ENCODE assay signal across 13 cellular contexts in the genomic region with DNA sequence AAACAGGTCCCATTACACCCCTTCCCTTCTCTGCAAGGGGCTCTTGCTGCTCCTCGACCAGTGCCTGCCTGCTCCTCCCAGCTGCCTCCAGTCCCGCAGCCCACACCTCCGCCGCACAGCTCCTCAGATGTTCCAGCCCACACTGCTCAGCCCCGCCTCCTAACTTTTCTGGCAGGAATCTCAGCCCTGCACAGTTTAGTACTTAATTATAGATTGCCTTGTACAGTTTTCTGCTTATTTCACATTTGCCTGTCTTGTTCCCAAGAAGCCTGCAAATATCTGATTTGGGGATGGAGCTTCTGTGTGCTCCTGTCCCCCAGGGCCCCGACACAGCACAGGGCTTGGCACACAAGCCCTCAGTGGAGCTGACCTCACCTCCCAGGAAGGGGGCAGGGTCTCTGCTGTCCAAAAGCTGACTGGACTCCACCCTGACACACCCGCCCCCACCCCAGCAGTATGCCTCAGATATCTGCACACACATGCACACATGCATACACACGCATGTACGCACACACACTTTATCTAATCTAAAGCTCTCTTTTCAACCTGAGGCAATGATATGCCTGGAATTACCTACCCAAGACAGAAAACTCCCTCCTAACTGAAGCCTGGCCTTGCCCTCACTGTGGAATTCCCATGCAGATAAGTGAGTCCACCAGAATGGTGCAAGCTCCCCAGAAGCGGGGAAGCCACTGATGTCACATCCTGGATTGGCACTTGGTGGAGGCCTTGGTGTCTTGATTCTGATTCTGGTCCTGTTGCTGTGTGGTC. TPM values are rescaled to one million over a fixed set of nuclear protein-coding genes. Genes with fewer than 3 reads are reported as not detected.
A peak's percentile ranks its signal among the peaks of the same experiment; 100 is the strongest.
DNase-seq lines count a peak whose midpoint lies in the region; ATAC-seq, FAIRE-seq and TF ChIP-seq lines count a peak whose summit lies in the region.
"Had no signal": no experiment of that assay in that cellular context is flagged by ENCODE, and none has a peak within 500 bp of the region (broad histone marks: within the 10 kb centered on the region; RNA-seq: fewer than 3 reads in every experiment).

No MANE protein-coding gene starts in this region.

- BruUV-seq in HepG2 (replicated peaks; lab: Mats Ljungman, UMichigan): no TSS peak

- H3K4me1 Mint-ChIP-seq in endothelial cell (ENCODE audit: unreplicated experiment): peaks cover 4% of the 10 kb centered on the region
- peaks cover 4% of the 10 kb centered on the region for H3K4me1 Mint-ChIP-seq in neural progenitor cell
- H3K4me1 Mint-ChIP-seq: neural crest cell had no signal

- FAIRE-seq in HepG2 (lab: Jason Lieb, UNC): no peak

- intact Hi-C loops in HepG2 (cut with micrococcal nuclease; ENCODE audit: unreplicated experiment) (no loop called here), right lobe of liver (cut with DNase I) (no loop called here)

- H3K4me3 Mint-ChIP-seq in endothelial cell (ENCODE audit: unreplicated experiment) (peak overlapping the region; percentile 1), neural progenitor cell (no peak overlapping the region)
- H3K4me3 Mint-ChIP-seq: effector memory CD8-positive, alpha-beta T cell; neural crest cell had no signal

- H4K20me1 ChIP-seq in HepG2 (ENCODE audit: insufficient read depth, low read length): no peaks in the 10 kb centered on the region
- no peaks in the 10 kb centered on the region for H4K20me1 ChIP-seq in neural progenitor cell (ENCODE audit: low read depth)

- no peak for TF ChIP-seq EP300 in HepG2 (IDR thresholded peaks at IDR 0.05; ENCODE audit: low read depth in 2 of 2, low read length in 2 of 2)
- TF ChIP-seq EP300 in HepG2 (CRISPR knock-in tag; IDR thresholded peaks at IDR 0.05; ENCODE audit: borderline replicate concordance): no peak

- H3K27me3 Mint-ChIP-seq in endothelial cell (ENCODE audit: unreplicated experiment): peaks cover 8% of the 10 kb centered on the region
- peaks cover 14% of the 10 kb centered on the region for H3K27me3 Mint-ChIP-seq in neural progenitor cell (ENCODE audit: insufficient read depth, low read depth)

- H3K9me3 Mint-ChIP-seq in endothelial cell (ENCODE audit: unreplicated experiment) (no peaks in the 10 kb centered on the region), neural progenitor cell (no peaks in the 10 kb centered on the region)
- H3K9me3 Mint-ChIP-seq: effector memory CD8-positive, alpha-beta T cell; neural crest cell had no signal

- CTCF ChIA-PET in HepG2 (lab: Yijun Ruan, JAX; ENCODE audit: low intra/inter-chr PET ratio, low total read pairs): no interaction called here

- no peak overlapping the region for H3K4me3 ChIP-seq in HepG2 (replicated peaks in 1 of 3; ENCODE audit: insufficient read depth in 1 of 3, low read depth in 2 of 3, low read length in 3 of 3)
- no peak overlapping the region for H3K4me3 ChIP-seq in right lobe of liver
- no peak overlapping the region for H3K4me3 ChIP-seq in neural progenitor cell
- H3K4me3 ChIP-seq: lung had no signal

- H3K79me2 ChIP-seq in HepG2 (ENCODE audit: insufficient read depth, low read length) (no peaks in the 10 kb centered on the region), neural progenitor cell (ENCODE audit: low read depth) (no peaks in the 10 kb centered on the region)

- H3K27ac ChIP-seq in HepG2 (ENCODE audit: extremely low read length, insufficient read depth, low read length) (no peak overlapping the region), right lobe of liver (no peak overlapping the region), neural progenitor cell (no peak overlapping the region)

- 0 out of 2 replicates have a peak, but pooled peaks cover 4% of the 10 kb centered on the region for H3K9me3 ChIP-seq in HepG2 (ENCODE audit: low read length)
- H3K9me3 ChIP-seq in right lobe of liver: no peaks in the 10 kb centered on the region
- H3K9me3 ChIP-seq in neural progenitor cell (ENCODE audit: low read depth): no peaks in the 10 kb centered on the region

- no peak for TF ChIP-seq RAD21 in HepG2 (CRISPR knock-in tag; IDR thresholded peaks at IDR 0.05)

- no peak overlapping the region for H3K4me2 ChIP-seq in HepG2 (ENCODE audit: low read depth, low read length)
- no peak overlapping the region for H3K4me2 ChIP-seq in neural progenitor cell

- H3K36me3 ChIP-seq in HepG2 (replicated peaks in 1 of 2; ENCODE audit: control insufficient read depth in 1 of 2, insufficient read depth in 2 of 2, low read length in 2 of 2) (no peaks in the 10 kb centered on the region), right lobe of liver (no peaks in the 10 kb centered on the region), neural progenitor cell (no peaks in the 10 kb centered on the region)

- no peaks in the 10 kb centered on the region for H3F3A ChIP-seq in neural progenitor cell (ENCODE audit: low read depth)

- H3K27me3 ChIP-seq in HepG2 (ENCODE audit: control insufficient read depth in 1 of 2, insufficient read depth in 2 of 2, low read length in 2 of 2) (peaks cover 3 to 55% of the 10 kb centered on the region in 2 experiments; a peak in 4 of 5 replicates), right lobe of liver (no peaks in the 10 kb centered on the region), neural progenitor cell (no peaks in the 10 kb centered on the region)

- 41% methylated on average over 10 of the region's 10 CpGs for WGBS in HepG2 (ENCODE audit: low lambda C conversion rate)
- 60% methylated on average over 7 of the region's 10 CpGs for WGBS in right lobe of liver (ENCODE audit: insufficient coverage, low coverage, low lambda C conversion rate, missing lambda C conversion rate)

- H3K27ac Mint-ChIP-seq in endothelial cell (ENCODE audit: unreplicated experiment): no peak overlapping the region
- peak overlapping the region; percentile 47 for H3K27ac Mint-ChIP-seq in neural progenitor cell
- H3K27ac Mint-ChIP-seq: effector memory CD8-positive, alpha-beta T cell had no signal

- H3K4me1 ChIP-seq in HepG2 (ENCODE audit: insufficient read depth, low read length) (no peaks in the 10 kb centered on the region), right lobe of liver (no peaks in the 10 kb centered on the region), neural progenitor cell (no peaks in the 10 kb centered on the region)

- no peak for TF ChIP-seq CTCF in HepG2 (CRISPR knock-in tag; IDR thresholded peaks at IDR 0.05)
- TF ChIP-seq CTCF in right lobe of liver (IDR thresholded peaks at IDR 0.05): no peak
- no peak for TF ChIP-seq CTCF in endothelial cell (IDR thresholded peaks at IDR 0.05; ENCODE audit: unreplicated experiment)
- no peak for TF ChIP-seq CTCF in neural progenitor cell (IDR thresholded peaks at IDR 0.05)
- TF ChIP-seq CTCF in GM20000 (IDR thresholded peaks at IDR 0.05; ENCODE audit: extremely low read depth, missing control alignments): no peak

- no peak overlapping the region for H2AFZ ChIP-seq in HepG2 (ENCODE audit: low read length)
- no peak overlapping the region for H2AFZ ChIP-seq in neural progenitor cell (replicated peaks)

- H3K9ac ChIP-seq in HepG2 (ENCODE audit: insufficient read depth, low read depth, low read length) (no peak overlapping the region), neural progenitor cell (no peak overlapping the region)

- H3K36me3 Mint-ChIP-seq in endothelial cell (ENCODE audit: low read depth, unreplicated experiment) (peaks cover 8% of the 10 kb centered on the region), neural progenitor cell (no peaks in the 10 kb centered on the region)

- DNase-seq in HepG2 (ENCODE audit: low spot score) (no peak), right lobe of liver (no peak), endothelial cell (ENCODE audit: low spot score) (no peak), neural progenitor cell (ENCODE audit: low spot score) (no peak), SK-N-DZ (ENCODE audit: low spot score) (no peak), GM20000 (ENCODE audit: low spot score) (no peak)
- DNase-seq in activated CD4-positive, CD25-positive, alpha-beta regulatory T cell treated with anti-CD3 and anti-CD28 coated beads, Interleukin-2, amount 50 U/mL, for 72 hours: no peak
- DNase-seq: amniotic stem cell; effector memory CD8-positive, alpha-beta T cell; NCI-H2029 had no signal

- in situ Hi-C loops in HepG2 (cut with HindIII; ENCODE audit: extremely low pct_ligation_motif_present, low pct_unique_long_range_greater_than_20kb): no loop called here

- POLR2A ChIA-PET in HepG2 (lab: Yijun Ruan, JAX): no interaction called here

- ATAC-seq in HepG2 (no peak; the same call in 1 of the 3 replicates), right lobe of liver (no peak), HG03025 (IDR thresholded peaks at IDR 0.05; ENCODE audit: low FRiP score, unreplicated experiment) (no peak)
- ATAC-seq: effector memory CD8-positive, alpha-beta T cell had no signal

- TF ChIP-seq POLR2A in HepG2 (IDR thresholded peaks at IDR 0.05; ENCODE audit: insufficient read depth in 1 of 2, low read depth in 2 of 2, low read length in 2 of 2): no peak
- TF ChIP-seq POLR2A in right lobe of liver (IDR thresholded peaks at IDR 0.05): no peak

RNA-seq across cellular contexts. Expression of gene PNPLA1, which starts 1.2 kb away (rescaled TPM):
- not detected in 2 replicates for total RNA-seq in HepG2 (2016; rRNA removed; fragmentation: Illumina TruSeq; extraction: Trizol)
- not detected in 2 replicates for total RNA-seq in HepG2 (2016; cell fraction: cytosol; rRNA removed; fragmentation: Illumina TruSeq; extraction: Trizol; ENCODE audit: low read depth)
- total RNA-seq in HepG2 (2016; cell fraction: insoluble cytoplasmic fraction; rRNA removed; fragmentation: Illumina TruSeq; extraction: Trizol): not detected in 2 replicates
- not detected in 2 replicates for total RNA-seq in HepG2 (2016; cell fraction: membrane; rRNA removed; fragmentation: Illumina TruSeq; extraction: Trizol)
- total RNA-seq in HepG2 (2016; cell fraction: nucleus; rRNA removed; fragmentation: Illumina TruSeq; extraction: Trizol): not detected in 2 replicates
- not detected in 2 replicates for polyA plus RNA-seq in HepG2 (2011; rRNA removed)
- polyA plus RNA-seq in HepG2 (2011; cell fraction: cytosol; rRNA removed): 0.04 TPM in 1 of 2 replicates, not detected in the other
- polyA plus RNA-seq in HepG2 (2011; cell fraction: nucleus; rRNA removed): not detected in 2 replicates
- polyA plus RNA-seq in HepG2 (2012): 0.05 TPM in 1 of 2 replicates, not detected in the other
- not detected in 2 replicates for polyA plus RNA-seq in HepG2 (2016; cell fraction: cytosol; fragmentation: Illumina TruSeq; extraction: Trizol; ENCODE audit: low read depth)
- polyA plus RNA-seq in HepG2 (2016; cell fraction: insoluble cytoplasmic fraction; fragmentation: Illumina TruSeq; extraction: Trizol; ENCODE audit: low read depth): not detected in 2 replicates
- not detected in 2 replicates for polyA plus RNA-seq in HepG2 (2016; cell fraction: membrane; fragmentation: Illumina TruSeq; extraction: Trizol; ENCODE audit: low read depth)
- polyA plus RNA-seq in HepG2 (2016; cell fraction: nucleus; fragmentation: Illumina TruSeq; extraction: Trizol; ENCODE audit: insufficient read depth, low read depth): not detected in 2 replicates
- 2.7 TPM in 1 of 2 replicates, not detected in the other for polyA minus RNA-seq in HepG2 (2011; rRNA and poly(A)+ RNA removed; ENCODE audit: low replicate concordance)
- not detected in 2 replicates for polyA minus RNA-seq in HepG2 (2011; cell fraction: cytosol; rRNA and poly(A)+ RNA removed)
- polyA minus RNA-seq in HepG2 (2011; cell fraction: nucleus; rRNA and poly(A)+ RNA removed): not detected in 2 replicates
- total RNA-seq in right lobe of liver: not detected
- total RNA-seq in endothelial cell (ENCODE audit: unreplicated experiment): not detected
- total RNA-seq in neural progenitor cell (ENCODE audit: low replicate concordance): not detected in 2 replicates
- not detected in 2 replicates for polyA plus RNA-seq in SK-N-DZ (2014; cell fraction: cytosol; rRNA removed)
- not detected in 2 replicates for polyA plus RNA-seq in SK-N-DZ (2014; cell fraction: nucleus; rRNA removed)
- total RNA-seq: neural crest cell had no signal
